In the genomic region with DNA sequence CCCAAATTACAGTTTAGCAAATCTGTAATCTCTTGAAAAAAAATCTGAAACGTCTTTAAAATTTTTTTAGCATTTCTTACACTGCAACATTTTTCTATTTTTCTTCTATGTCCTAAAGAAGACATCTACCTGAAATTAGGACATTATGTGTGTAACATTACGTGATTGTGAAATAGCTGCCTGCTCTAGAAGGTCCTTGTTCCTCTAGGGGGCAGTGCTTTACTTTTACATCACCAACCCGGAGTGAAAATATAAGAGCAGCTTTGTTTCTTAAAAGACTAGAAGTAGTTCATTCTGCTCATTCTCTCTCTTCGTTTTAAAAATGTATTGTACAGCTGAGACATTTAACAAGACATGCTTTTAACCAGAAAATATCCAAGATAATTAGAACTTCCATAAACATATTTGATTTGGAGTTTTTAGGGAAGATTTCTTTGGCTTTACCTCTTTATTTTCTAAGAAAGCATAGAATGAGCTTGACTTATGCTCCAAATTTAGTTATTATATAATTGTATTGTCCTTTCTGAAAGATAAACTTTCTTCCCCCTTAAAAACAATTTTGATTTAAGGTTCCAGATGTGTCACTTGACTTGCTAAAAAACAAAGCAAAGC, we compare ENCODE assay signal across 8 cellular contexts. TPM values are rescaled to one million over a fixed set of nuclear protein-coding genes. Genes with fewer than 3 reads are reported as not detected.
DNase-seq lines count a peak whose midpoint lies in the region; ATAC-seq, FAIRE-seq and TF ChIP-seq lines count a peak whose summit lies in the region.

No MANE protein-coding gene starts in this region.

- H3K4me3 Mint-ChIP-seq in activated CD4-positive, alpha-beta T cell treated with anti-CD3 and anti-CD28 coated beads, Interleukin-2, amount 10 ng/mL, durations not matched to agents 24 days and 14 days = no peak overlapping the region
- no peak overlapping the region for H3K4me3 Mint-ChIP-seq in osteocyte (ENCODE audit: unreplicated experiment)

- no peaks in the 10 kb centered on the region for H3K9me3 Mint-ChIP-seq in activated CD4-positive, alpha-beta T cell treated with anti-CD3 and anti-CD28 coated beads, Interleukin-2, amount 10 ng/mL, durations not matched to agents 24 days and 14 days
- H3K9me3 Mint-ChIP-seq in osteocyte (ENCODE audit: unreplicated experiment) = no peaks in the 10 kb centered on the region

- FAIRE-seq in GM19239 (lab: Jason Lieb, UNC) = peak; percentile 88

- H3K4me1 Mint-ChIP-seq in activated CD4-positive, alpha-beta T cell treated with anti-CD3 and anti-CD28 coated beads, Interleukin-2, amount 10 ng/mL, durations not matched to agents 24 days and 14 days = no peaks in the 10 kb centered on the region
- H3K4me1 Mint-ChIP-seq in osteocyte (ENCODE audit: unreplicated experiment) = peaks cover 28% of the 10 kb centered on the region

- H3K36me3 Mint-ChIP-seq in activated CD4-positive, alpha-beta T cell treated with anti-CD3 and anti-CD28 coated beads, Interleukin-2, amount 10 ng/mL, durations not matched to agents 24 days and 14 days (ENCODE audit: low read depth) = no peaks in the 10 kb centered on the region
- H3K36me3 Mint-ChIP-seq in osteocyte (ENCODE audit: unreplicated experiment) = no peaks in the 10 kb centered on the region

- ATAC-seq in HG03175 (IDR thresholded peaks at IDR 0.05; ENCODE audit: unreplicated experiment) = peak; percentile 88
- no peak for ATAC-seq in GM19397 (IDR thresholded peaks at IDR 0.05; ENCODE audit: unreplicated experiment)

- H3K27me3 Mint-ChIP-seq in activated CD4-positive, alpha-beta T cell treated with anti-CD3 and anti-CD28 coated beads, Interleukin-2, amount 10 ng/mL, durations not matched to agents 24 days and 14 days = peaks cover 6% of the 10 kb centered on the region
- no peaks in the 10 kb centered on the region for H3K27me3 Mint-ChIP-seq in osteocyte (ENCODE audit: unreplicated experiment)

- no peak overlapping the region for H3K27ac Mint-ChIP-seq in activated CD4-positive, alpha-beta T cell treated with anti-CD3 and anti-CD28 coated beads, Interleukin-2, amount 10 ng/mL, durations not matched to agents 24 days and 14 days
- peak overlapping the region; percentile 12 for H3K27ac Mint-ChIP-seq in osteocyte (ENCODE audit: unreplicated experiment)

- peak; percentile 20 for DNase-seq in DMS153 treated with DMSO at 0.1 percent for 48 hours (lab: John Stamatoyannopoulos, UW; ENCODE audit: unreplicated experiment)
- no peak for DNase-seq in GM19239 (ENCODE audit: insufficient read length, low spot score)
- peak; percentile 41 for DNase-seq in NCI-H2171 treated with DMSO at 0.1 percent for 48 hours (lab: John Stamatoyannopoulos, UW)
- peak; percentile 78 for DNase-seq in activated CD4-positive, alpha-beta T cell treated with anti-CD3 and anti-CD28 coated beads, Interleukin-2, amount 10 ng/mL, durations not matched to agents 24 days and 14 days
- DNase-seq in germinal center (ENCODE audit: low spot score) = peak; percentile 5
- no peak for DNase-seq in osteocyte (ENCODE audit: extremely low spot score, unreplicated experiment)

- intact Hi-C loops in activated CD4-positive, alpha-beta T cell treated with anti-CD3 and anti-CD28 coated beads, Interleukin-2, amount 10 ng/mL, durations not matched to agents 24 days and 14 days (cut with micrococcal nuclease) = loop anchor here (10.0 kb wide), 1 partner anchor 1124 kb away; no protein-coding TSS in a partner anchor

- TF ChIP-seq CTCF in osteocyte (IDR thresholded peaks at IDR 0.05) = peak; percentile 86

RNA-seq across cellular contexts. Expression of a gene that starts 48.1 kb away (rescaled TPM):
- total RNA-seq in activated CD4-positive, alpha-beta T cell treated with anti-CD3 and anti-CD28 coated beads, Interleukin-2, amount 10 ng/mL, durations not matched to agents 24 days and 14 days = 40.8 and 42.0 TPM in 2 replicates
- 23.4 and 33.7 TPM in 2 replicates for total RNA-seq in osteocyte

Comparison
In these comparisons a context has a peak if more than half of its experiments do, and no peak if none do; other contexts are left out.
1. DNase-seq: peak in DMS153 treated with DMSO at 0.1 percent for 48 hours (single experiment), NCI-H2171 treated with DMSO at 0.1 percent for 48 hours (single experiment), activated CD4-positive, alpha-beta T cell treated with anti-CD3 and anti-CD28 coated beads, Interleukin-2, amount 10 ng/mL, durations not matched to agents 24 days and 14 days (single experiment) and germinal center (single experiment); none in GM19239 (single experiment) and osteocyte (single experiment).